20 cellular contexts compared by ENCODE assay signal in the genomic region with DNA sequence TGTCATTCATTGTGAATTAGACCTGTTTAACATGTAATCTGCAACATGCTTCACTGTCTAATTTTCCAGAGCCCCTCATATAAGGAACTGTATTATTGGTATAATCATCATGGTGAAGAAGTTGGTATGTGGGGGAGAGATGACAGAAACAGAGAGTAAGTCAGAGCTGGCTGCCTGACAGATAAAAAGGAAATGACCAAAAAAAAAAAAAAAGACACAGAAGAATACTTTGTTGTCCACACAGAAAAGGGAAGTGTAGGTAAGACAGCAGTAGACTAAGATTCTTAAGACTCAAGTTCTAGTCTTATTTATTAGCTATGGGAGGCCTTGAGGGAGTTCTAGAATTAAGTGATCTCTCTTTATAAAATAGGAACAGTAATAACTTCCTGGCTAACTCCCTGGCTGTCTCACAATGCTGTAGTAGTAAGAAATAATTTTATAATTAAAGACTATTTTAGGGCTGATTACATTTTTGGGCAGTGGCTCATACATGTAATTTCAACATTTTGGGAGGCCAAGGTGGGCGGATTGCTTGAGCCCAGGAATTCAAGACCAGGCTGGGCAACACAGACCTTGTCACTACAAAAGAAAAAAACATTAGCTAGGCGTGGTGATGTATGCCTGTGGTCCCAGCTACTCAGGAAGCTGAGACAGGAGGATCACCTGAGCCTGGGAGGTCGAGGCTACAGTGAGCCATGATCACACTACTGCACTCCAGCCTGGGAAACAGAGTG.
DNase-seq lines count a peak whose midpoint lies in the region; ATAC-seq and TF ChIP-seq lines count a peak whose summit lies in the region.
"Had no signal": no experiment of that assay in that cellular context is flagged by ENCODE, and none has a peak within 500 bp of the region (broad histone marks: within the 10 kb centered on the region; RNA-seq: fewer than 3 reads in every experiment).

No MANE protein-coding gene starts in this region.

- no peak overlapping the region for H3K4me3 Mint-ChIP-seq in activated T-helper 17 cell treated with anti-CD3 and anti-CD28 coated beads, Interleukin-2, amount 50 U/mL, for 72 hours
- H3K4me3 Mint-ChIP-seq: B cell had no signal

- no peaks in the 10 kb centered on the region for H3K36me3 ChIP-seq in right lobe of liver
- H3K36me3 ChIP-seq: Peyer's patch, prostate gland had no signal

- ATAC-seq in GM18909 (IDR thresholded peaks at IDR 0.05; ENCODE audit: poor library complexity, unreplicated experiment) (peak; percentile 63), right lobe of liver (no peak), GM21737 (IDR thresholded peaks at IDR 0.05; ENCODE audit: unreplicated experiment) (no peak)
- ATAC-seq in activated T-helper 17 cell treated with anti-CD3 and anti-CD28 coated beads, Interleukin-2, amount 50 U/mL, for 72 hours (replicated peaks): no peak
- ATAC-seq: mucosa of descending colon had no signal

- TF ChIP-seq POLR2A in right lobe of liver (IDR thresholded peaks at IDR 0.05): no peak

- no peak for TF ChIP-seq CTCF in epithelial cell of esophagus (IDR thresholded peaks at IDR 0.05; ENCODE audit: insufficient read depth, low read depth, low read length, missing control alignments)
- TF ChIP-seq CTCF in right lobe of liver (IDR thresholded peaks at IDR 0.05): no peak

- 56% methylated on average over 3 of the region's 3 CpGs for WGBS in right lobe of liver (ENCODE audit: insufficient coverage, low coverage, low lambda C conversion rate, missing lambda C conversion rate)

- H3K4me1 Mint-ChIP-seq in activated T-helper 17 cell treated with anti-CD3 and anti-CD28 coated beads, Interleukin-2, amount 50 U/mL, for 72 hours: no peaks in the 10 kb centered on the region

- H3K27me3 Mint-ChIP-seq in activated T-helper 17 cell treated with anti-CD3 and anti-CD28 coated beads, Interleukin-2, amount 50 U/mL, for 72 hours: no peaks in the 10 kb centered on the region
- H3K27me3 Mint-ChIP-seq: B cell had no signal

- H3K9me3 Mint-ChIP-seq in activated T-helper 17 cell treated with anti-CD3 and anti-CD28 coated beads, Interleukin-2, amount 50 U/mL, for 72 hours: peaks cover 12% of the 10 kb centered on the region

- no peak overlapping the region for H3K27ac ChIP-seq in right lobe of liver
- H3K27ac ChIP-seq: Peyer's patch, prostate gland had no signal

- H3K27ac Mint-ChIP-seq in activated T-helper 17 cell treated with anti-CD3 and anti-CD28 coated beads, Interleukin-2, amount 50 U/mL, for 72 hours: no peak overlapping the region
- H3K27ac Mint-ChIP-seq: B cell had no signal

- H3K4me3 ChIP-seq in epithelial cell of esophagus (ENCODE audit: low read length) (no peak overlapping the region), right lobe of liver (no peak overlapping the region)
- H3K4me3 ChIP-seq: mucosa of descending colon, Peyer's patch, prostate gland had no signal

- no peaks in the 10 kb centered on the region for H3K36me3 Mint-ChIP-seq in activated T-helper 17 cell treated with anti-CD3 and anti-CD28 coated beads, Interleukin-2, amount 50 U/mL, for 72 hours (ENCODE audit: low read depth)

- DNase-seq in AG20443 (ENCODE audit: low spot score): peak; percentile 15
- peak; percentile 14 for DNase-seq in M059J (ENCODE audit: low read depth)
- DNase-seq in epithelial cell of esophagus (ENCODE audit: low read depth): peak; percentile 13
- DNase-seq in right lobe of liver: no peak
- no peak for DNase-seq in NCI-H2171 (lab: John Stamatoyannopoulos, UW)
- DNase-seq: activated CD4-positive, alpha-beta T cell treated with anti-CD3 and anti-CD28 coated beads, Interleukin-2, amount 50 U/mL, for 48 hours; activated effector memory CD4-positive, alpha-beta T cell treated with Interleukin-2 at 50 U/mL for 16 hours; DND-41; effector memory CD4-positive, alpha-beta T cell; kidney; mucosa of descending colon; NCI-H1436; NCI-H446 treated with DMSO at 0.1 percent for 48 hours; Peyer's patch; stimulated activated CD8-positive, alpha-beta memory T cell treated with anti-CD3 and anti-CD28 coated beads, Interleukin-4, amount 100 ng/mL, for 48 hours had no signal

- H3K9me3 ChIP-seq in right lobe of liver: no peaks in the 10 kb centered on the region
- H3K9me3 ChIP-seq: mucosa of descending colon, Peyer's patch, prostate gland had no signal

- intact Hi-C loops in right lobe of liver (cut with DNase I): no loop called here

- no peaks in the 10 kb centered on the region for H3K27me3 ChIP-seq in right lobe of liver
- H3K27me3 ChIP-seq: Peyer's patch had no signal

- no peaks in the 10 kb centered on the region for H3K4me1 ChIP-seq in right lobe of liver
- H3K4me1 ChIP-seq: Peyer's patch, prostate gland had no signal

Comparison
In these comparisons a context has a peak if more than half of its experiments do, and no peak if none do; other contexts are left out.
1. DNase-seq: peak in AG20443 (single experiment), M059J (single experiment) and epithelial cell of esophagus (single experiment); none in right lobe of liver (0 of 3) and NCI-H2171 (single experiment).